17 cellular contexts compared by ENCODE assay signal in genomic region chr22:40932396-40932795, GRCh38.
"Had no signal": no experiment of that assay in that cellular context is flagged by ENCODE, and none has a peak within 500 bp of the region (broad histone marks: within the 10 kb centered on the region; RNA-seq: fewer than 3 reads in every experiment).

No MANE protein-coding gene starts in this region.

- H3K27me3 Mint-ChIP-seq: dendritic cell treated with granulocyte-macrophage colony-stimulating factor and Interleukin-4, amounts not matched to agents 40 ng/mL and 50 ng/mL, for 4 days; effector memory CD8-positive, alpha-beta T cell; naive thymus-derived CD4-positive, alpha-beta T cell had no signal

- H3K9me3 ChIP-seq: esophagus muscularis mucosa, ovary, right atrium auricular region, stomach, thoracic aorta, transverse colon had no signal

- H3K4me1 Mint-ChIP-seq: naive thymus-derived CD4-positive, alpha-beta T cell had no signal

- H3K27ac Mint-ChIP-seq: dendritic cell treated with granulocyte-macrophage colony-stimulating factor and Interleukin-4, amounts not matched to agents 40 ng/mL and 50 ng/mL, for 4 days; effector memory CD8-positive, alpha-beta T cell; naive thymus-derived CD4-positive, alpha-beta T cell had no signal

- DNase-seq: effector memory CD8-positive, alpha-beta T cell; foreskin fibroblast; left colon; naive thymus-derived CD4-positive, alpha-beta T cell; ovary; small intestine; stimulated activated CD4-positive, alpha-beta T cell treated with anti-CD3 and anti-CD28 coated beads, Interleukin-12 subunit alpha, Interleukin-12 subunit beta, amount 100 ng/mL, for 4 hours; stimulated activated naive CD4-positive, alpha-beta T cell; stomach; substantia nigra; transverse colon had no signal

- H3K36me3 ChIP-seq: ovary, thoracic aorta, transverse colon had no signal

- H3K4me3 ChIP-seq: esophagus muscularis mucosa, ovary, right atrium auricular region, stomach, thoracic aorta, transverse colon had no signal

- H3K4me3 Mint-ChIP-seq: dendritic cell treated with granulocyte-macrophage colony-stimulating factor and Interleukin-4, amounts not matched to agents 40 ng/mL and 50 ng/mL, for 4 days; effector memory CD8-positive, alpha-beta T cell; naive thymus-derived CD4-positive, alpha-beta T cell had no signal

- H3K9me3 Mint-ChIP-seq: dendritic cell treated with granulocyte-macrophage colony-stimulating factor and Interleukin-4, amounts not matched to agents 40 ng/mL and 50 ng/mL, for 4 days; effector memory CD8-positive, alpha-beta T cell; naive thymus-derived CD4-positive, alpha-beta T cell had no signal

- H3K4me1 ChIP-seq: esophagus muscularis mucosa, stomach, transverse colon had no signal

- H3K27me3 ChIP-seq: esophagus muscularis mucosa, ovary, right atrium auricular region, stomach, transverse colon had no signal

- H3K27ac ChIP-seq: epithelial cell of prostate, esophagus muscularis mucosa, ovary, right atrium auricular region, stomach, thoracic aorta, transverse colon had no signal

- FAIRE-seq: colon, small intestine had no signal

- ATAC-seq: effector memory CD8-positive, alpha-beta T cell; left colon; naive thymus-derived CD4-positive, alpha-beta T cell had no signal
